Comparison of ENCODE assay signal across 27 cellular contexts in genomic region chr5:81522571-81522970, GRCh38.
"Had no signal": no experiment of that assay in that cellular context is flagged by ENCODE, and none has a peak within 500 bp of the region (broad histone marks: within the 10 kb centered on the region; RNA-seq: fewer than 3 reads in every experiment).

No MANE protein-coding gene starts in this region.

- H3K27ac ChIP-seq: adrenal gland, KMS-11, Peyer's patch, WERI-Rb-1 had no signal

- H3K9me3 Mint-ChIP-seq: activated naive CD8-positive, alpha-beta T cell treated with anti-CD3 and anti-CD28 coated beads, Interleukin-2, amount 10 ng/mL, durations not matched to agents 7 days and 5 days; IgD-negative memory B cell; T-cell had no signal

- H3K9me3 ChIP-seq: adrenal gland, MG63, Peyer's patch had no signal

- DNase-seq: activated CD4-positive, alpha-beta T cell treated with anti-CD3 and anti-CD28 coated beads for 48 hours; activated CD4-positive, alpha-beta T cell treated with anti-CD3 and anti-CD28 coated beads, Interleukin-2, amount 50 U/mL, for 4 hours; activated CD4-positive, CD25-positive, alpha-beta regulatory T cell treated with anti-CD3 and anti-CD28 coated beads, Interleukin-2, amount 50 U/mL, for 72 hours; activated CD8-positive, alpha-beta memory T cell treated with anti-CD3 and anti-CD28 coated beads, Interleukin-2, amount 50 U/mL, for 48 hours; activated CD8-positive, alpha-beta T cell treated with anti-CD3 and anti-CD28 coated beads, Interleukin-2, amount 10 ng/mL, durations not matched to agents 7 days and 5 days; activated naive CD4-positive, alpha-beta T cell treated with anti-CD3 and anti-CD28 coated beads, Interleukin-2, amount 50 U/mL, for 16 hours; activated naive CD8-positive, alpha-beta T cell treated with anti-CD3 and anti-CD28 coated beads, Interleukin-2, amount 10 ng/mL, durations not matched to agents 7 days and 5 days; activated T-cell treated with anti-CD3 and anti-CD28 coated beads, Interleukin-2, amount 50 U/mL, for 1 hour; adrenal gland; anterior cingulate cortex; caudate nucleus; MG63; MV-4-11; NCI-H1105; NCI-H1436 treated with DMSO at 0.1 percent for 48 hours; NCI-H187; NCI-H2081; NCI-H510A treated with DMSO at 0.1 percent for 48 hours; NCI-H69; Peyer's patch; SHP77 treated with DMSO at 0.1 percent for 48 hours; T-cell; T-helper 2 cell; T1000; WERI-Rb-1 had no signal

- H3K27me3 Mint-ChIP-seq: activated naive CD8-positive, alpha-beta T cell treated with anti-CD3 and anti-CD28 coated beads, Interleukin-2, amount 10 ng/mL, durations not matched to agents 7 days and 5 days; IgD-negative memory B cell; T-cell had no signal

- H3K36me3 ChIP-seq: adrenal gland, MG63, Peyer's patch, WERI-Rb-1 had no signal

- H3K27me3 ChIP-seq: adrenal gland, MG63, Peyer's patch had no signal

- H3K4me3 ChIP-seq: adrenal gland, MG63, Peyer's patch had no signal

- ATAC-seq: activated CD8-positive, alpha-beta T cell treated with anti-CD3 and anti-CD28 coated beads, Interleukin-2, amount 10 ng/mL, durations not matched to agents 7 days and 5 days; T-cell had no signal

- H3K27ac Mint-ChIP-seq: activated CD8-positive, alpha-beta T cell treated with anti-CD3 and anti-CD28 coated beads, Interleukin-2, amount 10 ng/mL, durations not matched to agents 7 days and 5 days; activated naive CD8-positive, alpha-beta T cell treated with anti-CD3 and anti-CD28 coated beads, Interleukin-2, amount 10 ng/mL, durations not matched to agents 7 days and 5 days; IgD-negative memory B cell; T-cell had no signal

- H3K4me3 Mint-ChIP-seq: activated CD8-positive, alpha-beta T cell treated with anti-CD3 and anti-CD28 coated beads, Interleukin-2, amount 10 ng/mL, durations not matched to agents 7 days and 5 days; activated naive CD8-positive, alpha-beta T cell treated with anti-CD3 and anti-CD28 coated beads, Interleukin-2, amount 10 ng/mL, durations not matched to agents 7 days and 5 days; IgD-negative memory B cell; T-cell had no signal

- H3K4me1 ChIP-seq: Peyer's patch had no signal
